ENCODE assay signal across 8 cellular contexts in the genomic region with DNA sequence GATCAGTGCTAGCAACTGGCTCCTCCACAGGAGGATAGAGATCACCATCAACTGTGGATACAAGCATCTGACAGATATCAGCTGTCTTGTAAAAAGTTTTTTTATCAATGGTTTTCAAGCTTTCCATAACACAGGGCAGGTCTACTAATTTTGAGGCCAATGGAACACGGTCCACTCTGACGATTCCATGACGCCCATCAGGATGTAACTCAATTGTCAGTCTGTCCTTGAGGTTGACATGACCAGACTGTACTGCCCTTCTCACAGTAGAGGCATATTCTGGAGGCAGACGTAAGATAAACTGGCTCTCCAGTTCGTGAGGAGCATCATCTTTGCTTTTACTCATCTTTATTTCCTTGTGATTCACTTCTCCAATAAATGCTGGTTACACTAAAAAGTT. TPM values are rescaled to one million over a fixed set of nuclear protein-coding genes. Genes with fewer than 3 reads are reported as not detected.
A peak's percentile ranks its signal among the peaks of the same experiment; 100 is the strongest.
DNase-seq lines count a peak whose midpoint lies in the region; ATAC-seq, FAIRE-seq and TF ChIP-seq lines count a peak whose summit lies in the region.

No MANE protein-coding gene starts in this region.

- H3K23ac ChIP-seq in IMR-90 (ENCODE audit: low read depth, low read length): no peak overlapping the region

- peaks cover 15 to 17% of the 10 kb centered on the region in 2 experiments for H3K79me1 ChIP-seq in IMR-90 (ENCODE audit: low read depth in 1 of 2, low read length in 2 of 2)

- no peak overlapping the region for H2BK120ac ChIP-seq in IMR-90 (ENCODE audit: low read depth, low read length)

- no peak overlapping the region for H2BK5ac ChIP-seq in IMR-90 (ENCODE audit: low read depth, low read length, poor library complexity, severe bottlenecking)

- TF ChIP-seq RAD21 in A549 (conservative IDR thresholded peaks at IDR 0.05 in 1 of 2, IDR thresholded peaks at IDR 0.05 in 1 of 2): no peak
- no peak for TF ChIP-seq RAD21 in IMR-90 (IDR thresholded peaks at IDR 0.05; ENCODE audit: low read length)

- POLR2A ChIA-PET in A549 (lab: Yijun Ruan, JAX): interaction anchor here (0.6 to 2.4 kb wide), 14 partner anchors 11 to 693 kb away, joined by 3 to 33 read pairs (median 4); a partner anchor contains a TSS
- POLR2A ChIA-PET in IMR-90 (lab: Charles Lee; ENCODE audit: unreplicated experiment): interaction anchor here (0.7 kb wide), 1 partner anchor 244 kb away, joined by 3 read pairs; no protein-coding TSS in a partner anchor

- no peaks in the 10 kb centered on the region for H3K27me3 ChIP-seq in IMR-90 (ENCODE audit: control insufficient read depth, insufficient read depth, low read length)
- H3K27me3 ChIP-seq in muscle layer of duodenum (ENCODE audit: low read depth, low read length): no peaks in the 10 kb centered on the region

- H3K4me3 ChIP-seq in A549 (peak overlapping the region; percentile 68), IMR-90 (ENCODE audit: insufficient read depth, low read depth, low read length) (peak overlapping the region; percentile 66), cardiac fibroblast (replicated peaks in 1 of 2; ENCODE audit: low read depth in 2 of 2, low read length in 2 of 2) (peak overlapping the region; percentile 71 to 82), muscle layer of duodenum (ENCODE audit: low read depth in 1 of 2, low read length in 2 of 2) (peak overlapping the region; percentile 87 to 90)

- no peak overlapping the region for H4K5ac ChIP-seq in IMR-90 (ENCODE audit: low read depth, low read length)

- H3K4ac ChIP-seq in IMR-90 (ENCODE audit: low read depth, low read length): no peak overlapping the region

- no peak overlapping the region for H2AFZ ChIP-seq in IMR-90 (replicated peaks; ENCODE audit: low read length, poor library complexity)

- no peaks in the 10 kb centered on the region for H3K9me1 ChIP-seq in IMR-90 (ENCODE audit: insufficient read depth, low read length)

- no peak for TF ChIP-seq EP300 in A549 (IDR thresholded peaks at IDR 0.05)

- H4K8ac ChIP-seq in IMR-90 (ENCODE audit: low read depth in 2 of 2, low read length in 2 of 2): no peak overlapping the region

- no peak overlapping the region for H3K9ac ChIP-seq in IMR-90 (ENCODE audit: low read depth, low read length)

- no peak overlapping the region for H2BK15ac ChIP-seq in IMR-90 (ENCODE audit: low read depth, low read length)

- no peak overlapping the region for H2AK9ac ChIP-seq in IMR-90 (replicated peaks; ENCODE audit: low read depth, low read length, poor library complexity)

- H4K91ac ChIP-seq in IMR-90 (ENCODE audit: insufficient read depth, low read depth, low read length): no peak overlapping the region

- H3K36me3 ChIP-seq in IMR-90 (ENCODE audit: control insufficient read depth, insufficient read depth, low read length) (peaks cover 12% of the 10 kb centered on the region), muscle layer of duodenum (ENCODE audit: control insufficient read depth in 1 of 2, insufficient read depth in 2 of 2, low read length in 2 of 2) (peaks cover 13 to 55% of the 10 kb centered on the region in 2 donors)

- no peak overlapping the region for H2BK20ac ChIP-seq in IMR-90 (ENCODE audit: low read depth, low read length)

- no peak for FAIRE-seq in A549 (lab: Jason Lieb, UNC)

- H3K18ac ChIP-seq in IMR-90 (ENCODE audit: low read depth, low read length): no peak overlapping the region

- H3K4me1 ChIP-seq in A549 (no peaks in the 10 kb centered on the region), IMR-90 (ENCODE audit: control insufficient read depth, insufficient read depth, low read length) (no peaks in the 10 kb centered on the region), muscle layer of duodenum (ENCODE audit: control insufficient read depth in 1 of 2, insufficient read depth in 2 of 2, low read length in 2 of 2) (peaks cover 0 to 10% of the 10 kb centered on the region in 2 donors)

- 60% methylated on average over 5 of the region's 5 CpGs for WGBS in A549 (ENCODE audit: missing lambda C conversion rate)
- WGBS in IMR-90 (ENCODE audit: extremely low coverage in 2 of 2, insufficient read length in 1 of 2), 2 experiments: 100% methylated on average over 1 of the region's 5 CpGs; no CpG with 5 or more reads in 1 of the 2 experiments

- dilution Hi-C loops in IMR-90 (cut with HindIII; ENCODE audit: low sequenced_read_pairs, unreplicated experiment): no loop called here

- peak overlapping the region; percentile 42 for H3K4me2 ChIP-seq in A549
- H3K4me2 ChIP-seq in IMR-90 (ENCODE audit: low read depth, low read length): peak overlapping the region; percentile 8; the same call in 1 of the 2 replicates

- ATAC-seq in A549 (no peak; a peak in 1 of 6 replicates), IMR-90 (ENCODE audit: low read depth) (no peak), HG02642 (IDR thresholded peaks at IDR 0.05; ENCODE audit: poor library complexity, unreplicated experiment) (no peak), GM21423 (IDR thresholded peaks at IDR 0.05; ENCODE audit: unreplicated experiment) (no peak), GM19328 (IDR thresholded peaks at IDR 0.05; ENCODE audit: unreplicated experiment) (no peak)

- intact Hi-C loops in IMR-90 (cut with micrococcal nuclease): no loop called here

- TF ChIP-seq POLR2A in A549 (IDR thresholded peaks at IDR 0.05; ENCODE audit: low read length) (no peak), IMR-90 (IDR thresholded peaks at IDR 0.05; ENCODE audit: low read depth, low read length) (no peak)

- CTCF ChIA-PET in A549 (lab: Yijun Ruan, JAX) (interaction anchor here (0.5 to 5.1 kb wide), 32 partner anchors 8 to 445 kb away, joined by 3 to 45 read pairs (median 4); a partner anchor contains a TSS), IMR-90 (lab: Yijun Ruan, JAX) (interaction anchor here (0.8 to 1.7 kb wide), 8 partner anchors 63 to 311 kb away, joined by 3 to 7 read pairs (median 4); a partner anchor contains a TSS)

- no peak overlapping the region for H3K56ac ChIP-seq in IMR-90 (ENCODE audit: extremely low read depth, insufficient read depth, low read length)

- DNase-seq in A549 (ENCODE audit: low read depth in 1 of 2, low spot score in 1 of 2) (no peak), IMR-90 (no peak), cardiac fibroblast (ENCODE audit: low read depth in 2 of 2) (no peak), DMS 273 treated with DMSO at 0.1 percent for 48 hours (lab: John Stamatoyannopoulos, UW) (no peak)

- H3K9me3 ChIP-seq in A549 (peaks cover 81% of the 10 kb centered on the region), IMR-90 (ENCODE audit: control insufficient read depth, insufficient read depth, low read length) (peaks cover 49% of the 10 kb centered on the region), muscle layer of duodenum (ENCODE audit: control insufficient read depth in 1 of 2, low read length in 2 of 2) (peaks cover 54 to 59% of the 10 kb centered on the region in 2 donors)

- H2AK5ac ChIP-seq in IMR-90 (ENCODE audit: low read depth, low read length): no peak overlapping the region

- in situ Hi-C loops in IMR-90 (cut with MboI; ENCODE audit: low sequenced_read_pairs): no loop called here

- H3K27ac ChIP-seq in A549 (no peak overlapping the region), IMR-90 (ENCODE audit: insufficient read depth, low read length) (no peak overlapping the region), muscle layer of duodenum (ENCODE audit: low read length) (no peak overlapping the region)

- H4K20me1 ChIP-seq in IMR-90 (ENCODE audit: insufficient read depth, low read length): peaks cover 7% of the 10 kb centered on the region; the same call in 1 of the 2 replicates

- no TSS peak for BruUV-seq in IMR-90 (replicated peaks; lab: Mats Ljungman, UMichigan)

- TF ChIP-seq CTCF in A549 (IDR thresholded peaks at IDR 0.05) (no peak), IMR-90 (conservative IDR thresholded peaks at IDR 0.05; ENCODE audit: low read depth, low read length) (no peak), cardiac fibroblast (IDR thresholded peaks at IDR 0.05; ENCODE audit: low read depth, low read length) (no peak)

- no peak overlapping the region for H3K14ac ChIP-seq in IMR-90 (replicated peaks; ENCODE audit: low read depth, low read length)

RNA-seq across cellular contexts. Expression of a gene that starts 0.9 kb away (rescaled TPM):
- 78.1 and 90.6 TPM in 2 replicates for polyA plus RNA-seq in A549 (2011; rRNA removed)
- polyA plus RNA-seq in A549 (2012; cell fraction: cytosol; rRNA removed): 20.5 and 20.6 TPM in 2 replicates
- polyA plus RNA-seq in A549 (2012; cell fraction: nucleus; rRNA removed): 11.7 and 19.7 TPM in 2 replicates
- 67.3 to 72.6 TPM (median 71.3 TPM) in 3 replicates for polyA plus RNA-seq in A549 (2017; fragmentation: RNase III; extraction: RNeasy Plus Mini Kit Qiagen cat#74134 plus additional on column Dnase treatment)
- 25.9 and 26.0 TPM in 2 replicates for polyA minus RNA-seq in A549 (2011; rRNA and poly(A)+ RNA removed)
- 51.8 and 100 TPM in 2 replicates for total RNA-seq in IMR-90 (2012; rRNA removed)
- polyA plus RNA-seq in IMR-90 (2012; rRNA removed): 38.4 and 45.7 TPM in 2 replicates
- polyA plus RNA-seq in IMR-90 (2012; cell fraction: cytosol; rRNA removed): 12.1 and 22.2 TPM in 2 replicates
- 4.1 and 19.2 TPM in 2 replicates for polyA plus RNA-seq in IMR-90 (2012; cell fraction: nucleus; rRNA removed; ENCODE audit: low replicate concordance)

RNA-seq across cellular contexts. Expression of a gene that starts 10.6 kb away (rescaled TPM):
- polyA plus RNA-seq in A549 (2011; rRNA removed) (0.66 and 0.71 TPM in 2 replicates), A549 (2017; fragmentation: RNase III; extraction: RNeasy Plus Mini Kit Qiagen cat#74134 plus additional on column Dnase treatment) (0.32 to 0.42 TPM (median 0.33 TPM) in 3 replicates), IMR-90 (2012; rRNA removed) (0.86 and 0.92 TPM in 2 replicates)
- polyA plus RNA-seq in A549 (2012; cell fraction: cytosol; rRNA removed): 0.21 and 0.29 TPM in 2 replicates
- 0.66 and 1.0 TPM in 2 replicates for polyA plus RNA-seq in A549 (2012; cell fraction: nucleus; rRNA removed)
- polyA minus RNA-seq in A549 (2011; rRNA and poly(A)+ RNA removed): 0.63 and 0.70 TPM in 2 replicates
- 0.83 and 0.90 TPM in 2 replicates for total RNA-seq in IMR-90 (2012; rRNA removed)
- polyA plus RNA-seq in IMR-90 (2012; cell fraction: cytosol; rRNA removed): 0.75 and 0.84 TPM in 2 replicates
- polyA plus RNA-seq in IMR-90 (2012; cell fraction: nucleus; rRNA removed; ENCODE audit: low replicate concordance): 1.6 and 1.7 TPM in 2 replicates

RNA-seq across cellular contexts. Expression of a gene that starts 15.8 kb away (rescaled TPM):
- polyA plus RNA-seq in A549 (2011; rRNA removed): 0.08 TPM in 1 of 2 replicates, not detected in the other
- not detected in 2 replicates for polyA plus RNA-seq in A549 (2012; cell fraction: cytosol; rRNA removed)
- polyA plus RNA-seq in A549 (2012; cell fraction: nucleus; rRNA removed): 0.06 and 0.09 TPM in 2 replicates
- not detected in 3 replicates for polyA plus RNA-seq in A549 (2017; fragmentation: RNase III; extraction: RNeasy Plus Mini Kit Qiagen cat#74134 plus additional on column Dnase treatment)
- polyA minus RNA-seq in A549 (2011; rRNA and poly(A)+ RNA removed): 0.39 and 0.54 TPM in 2 replicates
- 0.28 TPM in 1 of 2 replicates, not detected in the other for total RNA-seq in IMR-90 (2012; rRNA removed)
- not detected in 2 replicates for polyA plus RNA-seq in IMR-90 (2012; rRNA removed)
- polyA plus RNA-seq in IMR-90 (2012; cell fraction: cytosol; rRNA removed): not detected in 2 replicates
- polyA plus RNA-seq in IMR-90 (2012; cell fraction: nucleus; rRNA removed; ENCODE audit: low replicate concordance): 0.07 and 0.18 TPM in 2 replicates

RNA-seq across cellular contexts. Expression of a gene that starts 18.9 kb away (rescaled TPM):
- polyA plus RNA-seq in A549 (2011; rRNA removed) (1.6 and 1.7 TPM in 2 replicates), A549 (2017; fragmentation: RNase III; extraction: RNeasy Plus Mini Kit Qiagen cat#74134 plus additional on column Dnase treatment) (0.47 to 0.78 TPM (median 0.58 TPM) in 3 replicates), IMR-90 (2012; rRNA removed) (3.6 and 4.0 TPM in 2 replicates)
- polyA plus RNA-seq in A549 (2012; cell fraction: cytosol; rRNA removed): 0.49 and 0.66 TPM in 2 replicates
- 1.9 and 2.4 TPM in 2 replicates for polyA plus RNA-seq in A549 (2012; cell fraction: nucleus; rRNA removed)
- 1.7 and 2.0 TPM in 2 replicates for polyA minus RNA-seq in A549 (2011; rRNA and poly(A)+ RNA removed)
- total RNA-seq in IMR-90 (2012; rRNA removed): 3.3 and 3.4 TPM in 2 replicates
- polyA plus RNA-seq in IMR-90 (2012; cell fraction: cytosol; rRNA removed): 2.9 and 4.5 TPM in 2 replicates
- 5.6 and 6.1 TPM in 2 replicates for polyA plus RNA-seq in IMR-90 (2012; cell fraction: nucleus; rRNA removed; ENCODE audit: low replicate concordance)

RNA-seq across cellular contexts. Expression of a gene that starts 23.9 kb away (rescaled TPM):
- polyA plus RNA-seq in A549 (2011; rRNA removed) (0.07 TPM in 1 of 2 replicates, not detected in the other), A549 (2017; fragmentation: RNase III; extraction: RNeasy Plus Mini Kit Qiagen cat#74134 plus additional on column Dnase treatment) (not detected in 3 replicates), IMR-90 (2012; rRNA removed) (1.6 and 1.8 TPM in 2 replicates)
- 0.05 and 0.07 TPM in 2 replicates for polyA plus RNA-seq in A549 (2012; cell fraction: cytosol; rRNA removed)
- polyA plus RNA-seq in A549 (2012; cell fraction: nucleus; rRNA removed): 0.18 and 0.24 TPM in 2 replicates
- polyA minus RNA-seq in A549 (2011; rRNA and poly(A)+ RNA removed): 0.24 and 0.29 TPM in 2 replicates
- total RNA-seq in IMR-90 (2012; rRNA removed): 1.4 and 1.7 TPM in 2 replicates
- polyA plus RNA-seq in IMR-90 (2012; cell fraction: cytosol; rRNA removed): 1.6 and 2.1 TPM in 2 replicates
- 4.1 and 4.4 TPM in 2 replicates for polyA plus RNA-seq in IMR-90 (2012; cell fraction: nucleus; rRNA removed; ENCODE audit: low replicate concordance)
